ENCODE assay signal across 7 cellular contexts in the genomic region with DNA sequence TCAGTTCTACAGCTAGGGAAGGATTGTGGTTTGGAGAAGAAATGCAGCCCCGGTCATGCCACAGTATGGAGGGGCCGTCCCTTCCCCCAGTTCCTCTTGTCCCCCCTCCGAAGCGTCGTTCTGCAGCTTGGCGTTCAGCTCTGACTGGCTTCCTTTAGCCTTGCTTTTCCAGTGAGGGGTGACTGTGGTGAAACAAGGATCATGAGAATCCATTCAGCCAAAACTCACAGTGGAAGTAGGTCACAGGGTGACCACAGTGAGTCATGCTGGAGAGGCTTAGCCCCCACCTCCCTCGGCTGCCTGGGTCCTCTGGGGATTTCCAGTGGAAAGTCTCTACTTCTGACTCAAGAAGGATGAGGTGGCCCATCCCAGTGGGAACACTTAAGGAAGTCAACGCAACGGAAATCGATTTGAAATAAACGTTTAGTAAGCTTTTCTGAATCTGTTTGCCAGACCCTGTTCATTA. TPM values are rescaled to one million over a fixed set of nuclear protein-coding genes. Genes with fewer than 3 reads are reported as not detected.
DNase-seq lines count a peak whose midpoint lies in the region; ATAC-seq and TF ChIP-seq lines count a peak whose summit lies in the region.

No MANE protein-coding gene starts in this region.

- CTCF ChIA-PET in OCI-LY7 (lab: Charles Lee; ENCODE audit: unreplicated experiment) = no interaction called here

- peaks cover 3% of the 10 kb centered on the region for H3K36me3 Mint-ChIP-seq in neural progenitor cell

- H3K9ac ChIP-seq in subcutaneous abdominal adipose tissue (ENCODE audit: low read length in 5 of 5) (peak overlapping the region in 3 of 5 donors; percentile 45 to 96 (median 57)), neural progenitor cell (no peak overlapping the region)

- POLR2A ChIA-PET in OCI-LY7 (lab: Charles Lee) = no interaction called here

- H3K9me3 ChIP-seq in ascending aorta = no peaks in the 10 kb centered on the region
- H3K9me3 ChIP-seq in left lung = peaks cover 0 to 11% of the 10 kb centered on the region in 2 donors
- peaks cover 0 to 17% (median 9%) of the 10 kb centered on the region in 5 donors for H3K9me3 ChIP-seq in subcutaneous abdominal adipose tissue (ENCODE audit: control insufficient read depth in 5 of 5, low read length in 5 of 5)
- H3K9me3 ChIP-seq in neural progenitor cell (ENCODE audit: low read depth) = no peaks in the 10 kb centered on the region
- H3K9me3 ChIP-seq in OCI-LY7 (ENCODE audit: low read length) = peaks cover 11% of the 10 kb centered on the region; the same call in 1 of the 2 replicates

- BruUV-seq in OCI-LY7 (replicated peaks; lab: Mats Ljungman, UMichigan) = no TSS peak

- intact Hi-C loops in ascending aorta (cut with DNase I) (loop anchor here (1.0 kb wide), 1 partner anchor 32 kb away; no protein-coding TSS in a partner anchor), left lung (cut with DNase I) (no loop called here), OCI-LY7 (cut with micrococcal nuclease; ENCODE audit: unreplicated experiment) (no loop called here)

- H3K27ac Mint-ChIP-seq in neural progenitor cell = no peak overlapping the region

- H3K9me2 ChIP-seq in OCI-LY7 (ENCODE audit: insufficient read depth, low read length) = no peaks in the 10 kb centered on the region

- H3K4me3 Mint-ChIP-seq in neural progenitor cell = no peak overlapping the region

- H3K4me3 ChIP-seq in ascending aorta (no peak overlapping the region), left lung (no peak overlapping the region), subcutaneous abdominal adipose tissue (ENCODE audit: low read depth in 1 of 5, low read length in 5 of 5) (no peak overlapping the region), neural progenitor cell (no peak overlapping the region), OCI-LY7 (ENCODE audit: low read depth, low read length, poor library complexity, severe bottlenecking) (no peak overlapping the region)

- H4K20me1 ChIP-seq in neural progenitor cell (ENCODE audit: low read depth) (no peaks in the 10 kb centered on the region), OCI-LY7 (ENCODE audit: insufficient read depth, low read length) (no peaks in the 10 kb centered on the region)

- peaks cover 24% of the 10 kb centered on the region for H3K9me3 Mint-ChIP-seq in neural progenitor cell

- H3K27me3 Mint-ChIP-seq in neural progenitor cell (ENCODE audit: insufficient read depth, low read depth) = peaks cover 14% of the 10 kb centered on the region

- H3K36me3 ChIP-seq in ascending aorta (no peaks in the 10 kb centered on the region), left lung (no peaks in the 10 kb centered on the region), subcutaneous abdominal adipose tissue (ENCODE audit: control insufficient read depth in 5 of 5, insufficient read depth in 5 of 5, low read length in 5 of 5) (no peaks in the 10 kb centered on the region), neural progenitor cell (no peaks in the 10 kb centered on the region), OCI-LY7 (ENCODE audit: insufficient read depth, low read length) (no peaks in the 10 kb centered on the region)

- H2AFZ ChIP-seq in neural progenitor cell (replicated peaks) (no peak overlapping the region), OCI-LY7 (ENCODE audit: low read length) (no peak overlapping the region)

- H3K4me1 ChIP-seq in ascending aorta = peaks cover 29 to 45% of the 10 kb centered on the region in 2 donors
- H3K4me1 ChIP-seq in left lung = peaks cover 5% of the 10 kb centered on the region in 2 donors
- H3K4me1 ChIP-seq in subcutaneous abdominal adipose tissue (ENCODE audit: control insufficient read depth in 5 of 5, insufficient read depth in 5 of 5, low read length in 5 of 5) = peaks cover 10 to 60% (median 49%) of the 10 kb centered on the region in 5 donors
- peaks cover 4% of the 10 kb centered on the region for H3K4me1 ChIP-seq in neural progenitor cell
- H3K4me1 ChIP-seq in OCI-LY7 (ENCODE audit: insufficient read depth, low read length, poor library complexity, severe bottlenecking) = no peaks in the 10 kb centered on the region

- H3K4me2 ChIP-seq in neural progenitor cell (no peak overlapping the region), OCI-LY7 (ENCODE audit: low read length) (no peak overlapping the region)

- H3K27ac ChIP-seq in ascending aorta = peak overlapping the region; percentile 94 to 99
- peak overlapping the region; percentile 33 to 80 for H3K27ac ChIP-seq in left lung
- peak overlapping the region; percentile 95 for H3K27ac ChIP-seq in subcutaneous abdominal adipose tissue (ENCODE audit: low read depth, low read length)
- no peak overlapping the region for H3K27ac ChIP-seq in neural progenitor cell
- H3K27ac ChIP-seq in OCI-LY7 (ENCODE audit: low read depth, low read length, poor library complexity, severe bottlenecking) = no peak overlapping the region

- H3F3A ChIP-seq in neural progenitor cell (ENCODE audit: low read depth) = no peaks in the 10 kb centered on the region

- peak; percentile 58 for ATAC-seq in left lung

- peaks cover 21% of the 10 kb centered on the region for H3K4me1 Mint-ChIP-seq in neural progenitor cell

- H3K79me2 ChIP-seq in neural progenitor cell (ENCODE audit: low read depth) = no peaks in the 10 kb centered on the region
- no peaks in the 10 kb centered on the region for H3K79me2 ChIP-seq in OCI-LY7 (ENCODE audit: insufficient read depth, low read depth, low read length)

- peak; percentile 99 for DNase-seq in LHCN-M2 (ENCODE audit: low read depth)
- peak; percentile 70 to 96 for DNase-seq in ascending aorta (ENCODE audit: low spot score in 2 of 2)
- peak; percentile 31 to 73 for DNase-seq in left lung
- DNase-seq in neural progenitor cell (ENCODE audit: low spot score) = no peak
- DNase-seq in NCI-H2171 treated with DMSO at 0.1 percent for 48 hours (lab: John Stamatoyannopoulos, UW) = no peak
- no peak for DNase-seq in OCI-LY7 (ENCODE audit: low spot score)

- H3K27me3 ChIP-seq in ascending aorta = no peaks in the 10 kb centered on the region
- peaks cover 0 to 76% of the 10 kb centered on the region in 2 donors for H3K27me3 ChIP-seq in left lung
- peaks cover 0 to 19% (median 2%) of the 10 kb centered on the region in 5 donors for H3K27me3 ChIP-seq in subcutaneous abdominal adipose tissue (ENCODE audit: control insufficient read depth in 5 of 5, insufficient read depth in 4 of 5, low read length in 5 of 5)
- no peaks in the 10 kb centered on the region for H3K27me3 ChIP-seq in neural progenitor cell

- no peak for TF ChIP-seq CTCF in ascending aorta (IDR thresholded peaks at IDR 0.05)
- TF ChIP-seq CTCF in left lung (IDR thresholded peaks at IDR 0.05) = no peak
- no peak for TF ChIP-seq CTCF in neural progenitor cell (IDR thresholded peaks at IDR 0.05)
- no peak for TF ChIP-seq CTCF in OCI-LY7 (conservative IDR thresholded peaks at IDR 0.05; ENCODE audit: low read length)

RNA-seq across cellular contexts. Expression of gene COL6A2, which starts 37.3 kb away (rescaled TPM):
- total RNA-seq in LHCN-M2 (2014; rRNA removed) (421 and 452 TPM in 2 replicates), ascending aorta (1,704 TPM), left lung (100 to 1,000 TPM; 405 to 474 TPM), neural progenitor cell (ENCODE audit: low replicate concordance) (5.2 and 22.8 TPM in 2 replicates), OCI-LY7 (2022) (not detected in 2 replicates)
- 188 TPM for polyA plus RNA-seq in LHCN-M2 (2012)
- total RNA-seq in OCI-LY7 (2014; rRNA removed; shearing (Covaris generic)) = 0.13 TPM in 1 of 2 replicates, not detected in the other

Comparison
In these comparisons a context has a peak if more than half of its experiments do, and no peak if none do; other contexts are left out.
1. DNase-seq: peak in LHCN-M2 (single experiment), ascending aorta (2 of 2) and left lung (2 of 2); none in neural progenitor cell (single experiment), NCI-H2171 treated with DMSO at 0.1 percent for 48 hours (single experiment) and OCI-LY7 (single experiment).
2. H3K27ac ChIP-seq: peak in ascending aorta (2 of 2), left lung (2 of 2) and subcutaneous abdominal adipose tissue (single experiment); none in neural progenitor cell (single experiment) and OCI-LY7 (single experiment).
3. RNA of gene COL6A2, which starts 37.3 kb away (total RNA-seq): 1,704 TPM in ascending aorta (single experiment), 405 to 474 TPM in left lung and 421 to 452 TPM in LHCN-M2; 5.2 to 22.8 TPM in neural progenitor cell and 0.13 TPM in OCI-LY7; every median in the first group is over 10 times any median in the second.